ENCODE assay signal across 27 cellular contexts in the genomic region with DNA sequence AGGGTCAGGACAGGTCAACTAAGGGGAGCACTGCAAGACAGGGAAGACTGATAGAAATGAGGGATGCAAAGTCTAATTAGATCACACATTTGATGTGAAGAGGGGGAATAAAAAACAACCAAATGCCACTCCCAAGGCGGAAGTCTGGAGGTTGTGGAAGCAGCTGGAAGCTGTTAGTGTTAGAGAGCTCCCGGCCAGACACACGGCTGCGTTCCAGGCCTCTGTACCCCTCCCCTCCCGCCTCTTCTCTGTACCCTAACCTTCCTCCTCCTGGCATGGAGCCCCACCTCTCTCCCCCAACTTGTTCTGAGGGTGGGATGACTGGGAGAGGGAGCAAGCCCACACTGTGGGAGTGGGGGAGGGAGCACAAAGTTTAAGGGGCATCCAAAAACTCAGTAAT.
DNase-seq lines count a peak whose midpoint lies in the region; ATAC-seq and TF ChIP-seq lines count a peak whose summit lies in the region.
"Had no signal": no experiment of that assay in that cellular context is flagged by ENCODE, and none has a peak within 500 bp of the region (broad histone marks: within the 10 kb centered on the region; RNA-seq: fewer than 3 reads in every experiment).

No MANE protein-coding gene starts in this region.

- H2AFZ ChIP-seq in IMR-90 (replicated peaks; ENCODE audit: low read length, poor library complexity), result no peak overlapping the region

- CTCF ChIA-PET in IMR-90 (lab: Yijun Ruan, JAX), result no interaction called here

- H2BK20ac ChIP-seq in IMR-90 (ENCODE audit: low read depth, low read length), result peak overlapping the region; percentile 55; the same call in 1 of the 2 replicates

- peak overlapping the region; percentile 66 for H4K91ac ChIP-seq in IMR-90 (ENCODE audit: insufficient read depth, low read depth, low read length)

- H2BK120ac ChIP-seq in IMR-90 (ENCODE audit: low read depth, low read length), result peak overlapping the region; percentile 63
- no peak overlapping the region for H2BK120ac ChIP-seq in mesendoderm (ENCODE audit: low read depth, low read length)

- H2AK9ac ChIP-seq in IMR-90 (replicated peaks; ENCODE audit: low read depth, low read length, poor library complexity), result no peak overlapping the region

- H2BK5ac ChIP-seq in IMR-90 (ENCODE audit: low read depth, low read length, poor library complexity, severe bottlenecking) (peak overlapping the region; percentile 25), mesendoderm (ENCODE audit: low read length) (no peak overlapping the region)

- H3K36me3 ChIP-seq in IMR-90 (ENCODE audit: control insufficient read depth, insufficient read depth, low read length), result no peaks in the 10 kb centered on the region
- H3K36me3 ChIP-seq in gastroesophageal sphincter, result no peaks in the 10 kb centered on the region
- H3K36me3 ChIP-seq in mesendoderm (ENCODE audit: control insufficient read depth, insufficient read depth, low read length), result no peaks in the 10 kb centered on the region
- H3K36me3 ChIP-seq in suprapubic skin, result no peaks in the 10 kb centered on the region
- H3K36me3 ChIP-seq: adrenal gland, neutrophil had no signal

- H3K79me1 ChIP-seq in IMR-90 (ENCODE audit: low read depth in 1 of 2, low read length in 2 of 2), result peaks cover 0 to 4% of the 10 kb centered on the region in 2 experiments; a peak in 2 of 4 replicates
- H3K79me1 ChIP-seq in mesendoderm (ENCODE audit: low read length), result no peaks in the 10 kb centered on the region

- H3K9ac ChIP-seq in IMR-90 (ENCODE audit: low read depth, low read length) (no peak overlapping the region), mesendoderm (ENCODE audit: low read length) (no peak overlapping the region)

- no peak for TF ChIP-seq EP300 in gastroesophageal sphincter (IDR thresholded peaks at IDR 0.05)
- no peak for TF ChIP-seq EP300 in suprapubic skin (IDR thresholded peaks at IDR 0.05)

- H3K23ac ChIP-seq in IMR-90 (ENCODE audit: low read depth, low read length) (no peak overlapping the region), mesendoderm (ENCODE audit: low read length) (no peak overlapping the region)

- H4K5ac ChIP-seq in IMR-90 (ENCODE audit: low read depth, low read length) (no peak overlapping the region), mesendoderm (ENCODE audit: low read length) (no peak overlapping the region)

- no CpG with 5 or more reads among the region's 5 CpGs for WGBS in IMR-90 (ENCODE audit: extremely low coverage in 2 of 2, insufficient read length in 1 of 2), 2 experiments
- WGBS in gastroesophageal sphincter (ENCODE audit: low coverage in 1 of 2), 2 donors, result 50 to 54% methylated on average over 5 of the region's 5 CpGs
- no CpG with 5 or more reads among the region's 5 CpGs for WGBS in mesendoderm (ENCODE audit: extremely low coverage, insufficient coverage, low lambda C conversion rate)
- 30% methylated on average over 5 of the region's 5 CpGs for WGBS in suprapubic skin

- H3K4me3 ChIP-seq in IMR-90 (ENCODE audit: insufficient read depth, low read depth, low read length) (no peak overlapping the region), gastroesophageal sphincter (no peak overlapping the region), mesendoderm (ENCODE audit: low read length) (no peak overlapping the region), suprapubic skin (no peak overlapping the region)
- H3K4me3 ChIP-seq: adrenal gland had no signal

- DNase-seq in IMR-90, result no peak
- DNase-seq in mesendoderm, result no peak
- no peak for DNase-seq in suprapubic skin (ENCODE audit: low spot score in 2 of 2)
- DNase-seq in HK-2 (ENCODE audit: unreplicated experiment), result no peak
- no peak for DNase-seq in activated effector memory CD4-positive, alpha-beta T cell treated with anti-CD3 and anti-CD28 coated beads, Interleukin-2, amount 50 U/mL, for 16 hours
- DNase-seq: activated CD4-positive, alpha-beta T cell treated with anti-CD3 and anti-CD28 coated beads for 36 hours; activated CD8-positive, alpha-beta memory T cell treated with anti-CD3 and anti-CD28 coated beads, Interleukin-2, amount 50 U/mL, for 48 hours; activated CD8-positive, alpha-beta T cell treated with anti-CD3 and anti-CD28 coated beads for 36 hours; activated naive CD4-positive, alpha-beta T cell treated with anti-CD3 and anti-CD28 coated beads, Interleukin-2, amount 10 ng/mL, durations not matched to agents 7 days and 5 days; adrenal gland; AML-193; CD4-positive, CD25-positive, alpha-beta regulatory T cell; hypothalamus; KG1; left cardiac atrium; MM.1S; NCI-H1417; NCI-H2081; NCI-H2227 treated with DMSO at 0.1 percent for 48 hours; NCI-H526; SHP77 treated with DMSO at 0.1 percent for 48 hours had no signal

- intact Hi-C loops in IMR-90 (cut with micrococcal nuclease), result loop anchor here (10.0 kb wide), 1 partner anchor 62 kb away; the partner anchor contains the start of gene PLEKHA6

- H2BK15ac ChIP-seq in IMR-90 (ENCODE audit: low read depth, low read length) (0 out of 3 replicates have a peak overlapping the region, but pooled peaks have one; percentile 40), mesendoderm (replicated peaks; ENCODE audit: low read depth) (no peak overlapping the region)

- POLR2A ChIA-PET in IMR-90 (lab: Charles Lee; ENCODE audit: unreplicated experiment), result no interaction called here

- dilution Hi-C loops in IMR-90 (cut with HindIII; ENCODE audit: low sequenced_read_pairs, unreplicated experiment), result no loop called here

- H3K4me2 ChIP-seq in IMR-90 (ENCODE audit: low read depth, low read length), result no peak overlapping the region
- no peak overlapping the region for H3K4me2 ChIP-seq in mesendoderm (ENCODE audit: low read length)

- no peak overlapping the region for H3K14ac ChIP-seq in IMR-90 (replicated peaks; ENCODE audit: low read depth, low read length)

- ATAC-seq in IMR-90 (ENCODE audit: low read depth), result no peak
- ATAC-seq in gastroesophageal sphincter, result no peak
- no peak for ATAC-seq in GM18861 (IDR thresholded peaks at IDR 0.05; ENCODE audit: unreplicated experiment)
- no peak for ATAC-seq in GM19324 (IDR thresholded peaks at IDR 0.05; ENCODE audit: low FRiP score, unreplicated experiment)
- ATAC-seq: activated CD4-positive, alpha-beta T cell treated with anti-CD3 and anti-CD28 coated beads for 36 hours; activated CD8-positive, alpha-beta T cell treated with anti-CD3 and anti-CD28 coated beads for 36 hours; sciatic nerve had no signal

- H3K27ac ChIP-seq in IMR-90 (ENCODE audit: insufficient read depth, low read length) (no peak overlapping the region), gastroesophageal sphincter (peak overlapping the region in 3 of 4 donors; percentile 47 to 78 (median 49)), mesendoderm (ENCODE audit: low read depth, low read length) (no peak overlapping the region), suprapubic skin (peak overlapping the region; percentile 68)
- H3K27ac ChIP-seq: neutrophil, VCaP had no signal

- H3K27me3 ChIP-seq in IMR-90 (ENCODE audit: control insufficient read depth, insufficient read depth, low read length), result no peaks in the 10 kb centered on the region
- H3K27me3 ChIP-seq in gastroesophageal sphincter, result peaks cover 65% of the 10 kb centered on the region
- no peaks in the 10 kb centered on the region for H3K27me3 ChIP-seq in mesendoderm (ENCODE audit: insufficient read depth, low read length, poor library complexity)
- H3K27me3 ChIP-seq in suprapubic skin, result no peaks in the 10 kb centered on the region
- H3K27me3 ChIP-seq: adrenal gland had no signal

- H3K18ac ChIP-seq in IMR-90 (ENCODE audit: low read depth, low read length) (peak overlapping the region; percentile 3; the same call in 1 of the 2 replicates), mesendoderm (ENCODE audit: low read length) (no peak overlapping the region)

- in situ Hi-C loops in IMR-90 (cut with MboI; ENCODE audit: low sequenced_read_pairs), result no loop called here

- BruUV-seq in IMR-90 (replicated peaks; lab: Mats Ljungman, UMichigan), result no TSS peak

- no peak for TF ChIP-seq RAD21 in IMR-90 (IDR thresholded peaks at IDR 0.05; ENCODE audit: low read length)

- peak overlapping the region; percentile 73 for H3K4ac ChIP-seq in IMR-90 (ENCODE audit: low read depth, low read length)
- no peak overlapping the region for H3K4ac ChIP-seq in mesendoderm (ENCODE audit: low read depth, low read length)

- H3K56ac ChIP-seq in IMR-90 (ENCODE audit: extremely low read depth, insufficient read depth, low read length) (no peak overlapping the region), mesendoderm (ENCODE audit: low read length) (peak overlapping the region; percentile 38)

- H3K4me1 ChIP-seq in IMR-90 (ENCODE audit: control insufficient read depth, insufficient read depth, low read length) (peaks cover 36% of the 10 kb centered on the region), gastroesophageal sphincter (peaks cover 0 to 56% (median 17%) of the 10 kb centered on the region in 3 donors), mesendoderm (ENCODE audit: control insufficient read depth, low read depth, low read length) (peaks cover 19% of the 10 kb centered on the region), suprapubic skin (peaks cover 63% of the 10 kb centered on the region)

- no peaks in the 10 kb centered on the region for H3K79me2 ChIP-seq in mesendoderm (ENCODE audit: control insufficient read depth, insufficient read depth, low read length)

- peaks cover 23% of the 10 kb centered on the region for H3K9me1 ChIP-seq in IMR-90 (ENCODE audit: insufficient read depth, low read length)

- no peak for TF ChIP-seq CTCF in IMR-90 (conservative IDR thresholded peaks at IDR 0.05; ENCODE audit: low read depth, low read length)
- no peak for TF ChIP-seq CTCF in gastroesophageal sphincter (IDR thresholded peaks at IDR 0.05)
- TF ChIP-seq CTCF in suprapubic skin (IDR thresholded peaks at IDR 0.05), result no peak

- H4K8ac ChIP-seq in IMR-90 (ENCODE audit: low read depth in 2 of 2, low read length in 2 of 2) (peak overlapping the region in 1 of 2 experiments; percentile 49; a peak in 1 of 4 replicates), mesendoderm (ENCODE audit: low read depth, low read length) (no peak overlapping the region)

- H3K9me3 ChIP-seq in IMR-90 (ENCODE audit: control insufficient read depth, insufficient read depth, low read length), result no peaks in the 10 kb centered on the region
- no peaks in the 10 kb centered on the region for H3K9me3 ChIP-seq in gastroesophageal sphincter
- H3K9me3 ChIP-seq in suprapubic skin, result no peaks in the 10 kb centered on the region
- H3K9me3 ChIP-seq: adrenal gland, neutrophil had no signal

- TF ChIP-seq POLR2A in IMR-90 (IDR thresholded peaks at IDR 0.05; ENCODE audit: low read depth, low read length) (no peak), gastroesophageal sphincter (IDR thresholded peaks at IDR 0.05) (no peak), suprapubic skin (IDR thresholded peaks at IDR 0.05) (no peak)

- H2AK5ac ChIP-seq in IMR-90 (ENCODE audit: low read depth, low read length) (peak overlapping the region; percentile 85), mesendoderm (ENCODE audit: low read length) (no peak overlapping the region)

- H4K20me1 ChIP-seq in IMR-90 (ENCODE audit: insufficient read depth, low read length), result no peaks in the 10 kb centered on the region

Comparison
In these comparisons a context has a peak if more than half of its experiments do, and no peak if none do; other contexts are left out.
1. H3K27ac ChIP-seq: peak in gastroesophageal sphincter (3 of 4) and suprapubic skin (single experiment); none in IMR-90 (single experiment) and mesendoderm (single experiment).